Comparison of ENCODE assay signal across 26 cellular contexts in genomic region chr20:3823881-3824280, GRCh38. TPM values are rescaled to one million over a fixed set of nuclear protein-coding genes. Genes with fewer than 3 reads are reported as not detected.
"Had no signal": no experiment of that assay in that cellular context is flagged by ENCODE, and none has a peak within 500 bp of the region (broad histone marks: within the 10 kb centered on the region; RNA-seq: fewer than 3 reads in every experiment).

No MANE protein-coding gene starts in this region.

- H3K4me3 ChIP-seq: ovary, psoas muscle, skin epidermis, smooth muscle cell, stomach, thoracic aorta, thyroid gland, tibial nerve, upper lobe of left lung, vagina had no signal

- ATAC-seq: naive thymus-derived CD8-positive, alpha-beta T cell; psoas muscle; right cardiac atrium; sciatic nerve; stimulated activated effector memory CD8-positive, alpha-beta T cell treated with anti-CD3 and anti-CD28 coated beads, Interleukin-12 subunit alpha, Interleukin-12 subunit beta, amount 100 ng/mL, for 72 hours; stimulated activated naive B cell treated with anti-CD40 and anti-IgM and Interleukin-4, amounts not matched to agents 10 μg/mL and 1 μg/mL and 100 μg/mL, for 72 hours had no signal

- H3K79me2 ChIP-seq: parathyroid adenoma had no signal

- DNase-seq: naive B cell; naive thymus-derived CD8-positive, alpha-beta T cell; nephron progenitor cell; occipital lobe; ovary; stimulated activated CD4-positive, alpha-beta T cell treated with anti-CD3 and anti-CD28 coated beads, Interleukin-15, amount 100 ng/mL, for 24 hours; stimulated activated CD4-positive, alpha-beta T cell treated with anti-CD3 and anti-CD28 coated beads, Interleukin-2, amount 100 ng/mL, for 24 hours; stimulated activated CD4-positive, alpha-beta T cell treated with anti-CD3 and anti-CD28 coated beads, Interleukin-2, amount 100 ng/mL, for 48 hours; stimulated activated CD4-positive, alpha-beta T cell treated with anti-CD3 and anti-CD28 coated beads, Interleukin-4, amount 100 ng/mL, for 24 hours; stimulated activated naive B cell treated with anti-CD40 and anti-IgM and Interleukin-4, amounts not matched to agents 10 μg/mL and 1 μg/mL and 100 μg/mL, for 72 hours; stimulated activated naive CD4-positive, alpha-beta T cell treated with Interleukin-2 at 50 U/mL for 16 hours; stomach; thyroid gland; trophoblast cell had no signal

- H3K4me2 ChIP-seq: smooth muscle cell had no signal

- H3K36me3 ChIP-seq: ovary had no signal

- FAIRE-seq: urothelium cell line had no signal

- H3K27me3 ChIP-seq: ovary, stomach, thyroid gland, tibial nerve, upper lobe of left lung, vagina had no signal

- H3K9me3 ChIP-seq: ovary, psoas muscle, stomach, thoracic aorta, thyroid gland, tibial nerve, upper lobe of left lung, vagina had no signal

- H3K27ac ChIP-seq: ovary, parathyroid adenoma, psoas muscle, skin epidermis, stomach, thoracic aorta, thyroid gland, tibial nerve, upper lobe of left lung, vagina had no signal

- H2AFZ ChIP-seq: parathyroid adenoma had no signal

- H3K9ac ChIP-seq: parathyroid adenoma had no signal

RNA-seq across cellular contexts. Expression of gene SPEF1, which starts 42.6 kb away (rescaled TPM):
- total RNA-seq: sciatic nerve, stomach, vagina had no signal
- polyA plus RNA-seq: naive thymus-derived CD8-positive, alpha-beta T cell had no signal
